In genomic region chr4:126479709-126480108, GRCh38 we compare ENCODE assay signal across 18 cellular contexts.
"Had no signal": no experiment of that assay in that cellular context is flagged by ENCODE, and none has a peak within 500 bp of the region (broad histone marks: within the 10 kb centered on the region; RNA-seq: fewer than 3 reads in every experiment).

No MANE protein-coding gene starts in this region.

- H3K9me3 ChIP-seq: colonic mucosa, thoracic aorta, upper lobe of right lung had no signal

- H3K27me3 Mint-ChIP-seq: activated naive CD8-positive, alpha-beta T cell; progenitor cell of endocrine pancreas; stimulated activated naive B cell treated with anti-CD40 and anti-IgM and Interleukin-4, amounts not matched to agents 10 μg/mL and 1 μg/mL and 100 μg/mL, for 72 hours had no signal

- H3K36me3 Mint-ChIP-seq: activated naive CD8-positive, alpha-beta T cell; stimulated activated naive B cell treated with anti-CD40 and anti-IgM and Interleukin-4, amounts not matched to agents 10 μg/mL and 1 μg/mL and 100 μg/mL, for 72 hours had no signal

- H3K27ac ChIP-seq: colonic mucosa, thoracic aorta, upper lobe of right lung, VCaP had no signal

- ATAC-seq: left colon, upper lobe of right lung had no signal

- H3K27me3 ChIP-seq: colonic mucosa, upper lobe of right lung had no signal

- H3K27ac Mint-ChIP-seq: activated naive CD8-positive, alpha-beta T cell; nephron progenitor cell; progenitor cell of endocrine pancreas; stimulated activated naive B cell treated with anti-CD40 and anti-IgM and Interleukin-4, amounts not matched to agents 10 μg/mL and 1 μg/mL and 100 μg/mL, for 72 hours had no signal

- H3K4me3 Mint-ChIP-seq: activated naive CD8-positive, alpha-beta T cell; nephron progenitor cell; stimulated activated naive B cell treated with anti-CD40 and anti-IgM and Interleukin-4, amounts not matched to agents 10 μg/mL and 1 μg/mL and 100 μg/mL, for 72 hours had no signal

- H3K36me3 ChIP-seq: colonic mucosa, thoracic aorta, upper lobe of right lung had no signal

- H3K4me1 Mint-ChIP-seq: stimulated activated naive B cell treated with anti-CD40 and anti-IgM and Interleukin-4, amounts not matched to agents 10 μg/mL and 1 μg/mL and 100 μg/mL, for 72 hours had no signal

- H3K4me3 ChIP-seq: colonic mucosa, lung, thoracic aorta, upper lobe of right lung had no signal

- DNase-seq: activated CD4-positive, alpha-beta T cell treated with anti-CD3 and anti-CD28 coated beads, Interleukin-2, amount 50 U/mL, for 48 hours; activated gamma-delta T cell treated with Interleukin-2 at 50 U/mL for 16 hours; amniotic stem cell; colonic mucosa; foreskin melanocyte; glutamatergic neuron; islet precursor cell; left colon; midbrain; nephron progenitor cell; stimulated activated naive B cell treated with anti-CD40 and anti-IgM and Interleukin-4, amounts not matched to agents 10 μg/mL and 1 μg/mL and 100 μg/mL, for 72 hours; T-helper 2 cell; upper lobe of right lung had no signal

- H3K4me1 ChIP-seq: colonic mucosa, upper lobe of right lung had no signal
